ENCODE assay signal across 10 cellular contexts in genomic region chr5:123120197-123120596, GRCh38. TPM values are rescaled to one million over a fixed set of nuclear protein-coding genes. Genes with fewer than 3 reads are reported as not detected.
DNase-seq lines count a peak whose midpoint lies in the region; ATAC-seq and TF ChIP-seq lines count a peak whose summit lies in the region.
"Had no signal": no experiment of that assay in that cellular context is flagged by ENCODE, and none has a peak within 500 bp of the region (broad histone marks: within the 10 kb centered on the region; RNA-seq: fewer than 3 reads in every experiment).

No MANE protein-coding gene starts in this region.

- H2AFZ ChIP-seq in DND-41 (ENCODE audit: low read depth, low read length) = no peak overlapping the region
- H2AFZ ChIP-seq in IMR-90 (replicated peaks; ENCODE audit: low read length, poor library complexity) = no peak overlapping the region

- peak overlapping the region; percentile 81 for H3K4ac ChIP-seq in IMR-90 (ENCODE audit: low read depth, low read length)

- DNase-seq in DND-41 = no peak
- DNase-seq in IMR-90 = no peak
- no peak for DNase-seq in brain microvascular endothelial cell
- peak; percentile 21 for DNase-seq in myocyte (ENCODE audit: low read depth)
- no peak for DNase-seq in GM10248 (ENCODE audit: extremely low spot score)
- DNase-seq in NCI-H526 (lab: John Stamatoyannopoulos, UW) = no peak
- no peak for DNase-seq in stimulated activated CD4-positive, alpha-beta T cell treated with anti-CD3 and anti-CD28 coated beads, Interleukin-2, amount 100 ng/mL, for 24 hours
- DNase-seq: lower lobe of right lung; stimulated activated naive B cell treated with anti-CD40 and anti-IgM and Interleukin-4, amounts not matched to agents 10 μg/mL and 1 μg/mL and 100 μg/mL, for 72 hours had no signal

- TF ChIP-seq RAD21 in IMR-90 (IDR thresholded peaks at IDR 0.05; ENCODE audit: low read length) = peak; percentile 26; the same call in 1 of the 2 replicates

- POLR2A ChIA-PET in IMR-90 (lab: Charles Lee; ENCODE audit: unreplicated experiment) = no interaction called here
- POLR2A ChIA-PET in GM10248 (lab: Yijun Ruan, JAX) = no interaction called here

- no peak for TF ChIP-seq POLR2A in IMR-90 (IDR thresholded peaks at IDR 0.05; ENCODE audit: low read depth, low read length)

- H3K9ac ChIP-seq in DND-41 (ENCODE audit: low read depth, low read length) (no peak overlapping the region), IMR-90 (ENCODE audit: low read depth, low read length) (no peak overlapping the region)

- H3K27ac ChIP-seq in DND-41 (ENCODE audit: low read length) (no peak overlapping the region), IMR-90 (ENCODE audit: insufficient read depth, low read length) (peak overlapping the region; percentile 89; the same call in 1 of the 2 replicates), brain microvascular endothelial cell (no peak overlapping the region)

- peak overlapping the region; percentile 63 for H2BK20ac ChIP-seq in IMR-90 (ENCODE audit: low read depth, low read length)

- H3K9me1 ChIP-seq in IMR-90 (ENCODE audit: insufficient read depth, low read length) = peaks cover 9% of the 10 kb centered on the region

- H2AK5ac ChIP-seq in IMR-90 (ENCODE audit: low read depth, low read length) = peak overlapping the region; percentile 74

- H4K5ac ChIP-seq in IMR-90 (ENCODE audit: low read depth, low read length) = peak overlapping the region; percentile 70

- peak overlapping the region; percentile 81; the same call in 2 of the 3 replicates for H2BK15ac ChIP-seq in IMR-90 (ENCODE audit: low read depth, low read length)

- H3K4me1 ChIP-seq in DND-41 (ENCODE audit: insufficient read depth, low read length) = no peaks in the 10 kb centered on the region
- H3K4me1 ChIP-seq in IMR-90 (ENCODE audit: control insufficient read depth, insufficient read depth, low read length) = peaks cover 15% of the 10 kb centered on the region

- H3K27me3 ChIP-seq in DND-41 (ENCODE audit: insufficient read depth, low read length, poor library complexity) (peaks cover 2% of the 10 kb centered on the region), IMR-90 (ENCODE audit: control insufficient read depth, insufficient read depth, low read length) (no peaks in the 10 kb centered on the region), brain microvascular endothelial cell (replicated peaks) (no peaks in the 10 kb centered on the region)

- peak overlapping the region; percentile 99 for H3K18ac ChIP-seq in IMR-90 (ENCODE audit: low read depth, low read length)

- peak overlapping the region; percentile 92 for H4K91ac ChIP-seq in IMR-90 (ENCODE audit: insufficient read depth, low read depth, low read length)

- peak; percentile 8 for TF ChIP-seq CTCF in DND-41 (IDR thresholded peaks at IDR 0.05; ENCODE audit: borderline replicate concordance, extremely low read depth, low read length, poor library complexity, severe bottlenecking)
- TF ChIP-seq CTCF in IMR-90 (conservative IDR thresholded peaks at IDR 0.05; ENCODE audit: low read depth, low read length) = peak; percentile 18; the same call in 1 of the 2 replicates
- TF ChIP-seq CTCF in brain microvascular endothelial cell (IDR thresholded peaks at IDR 0.05; ENCODE audit: low read depth, low read length, missing control alignments) = peak; percentile 66
- no peak for TF ChIP-seq CTCF in GM10248 (IDR thresholded peaks at IDR 0.05; ENCODE audit: control extremely low read depth, extremely low read depth, low read depth, missing control alignments)

- H3K36me3 ChIP-seq in DND-41 (ENCODE audit: insufficient read depth, low read length) (no peaks in the 10 kb centered on the region), IMR-90 (ENCODE audit: control insufficient read depth, insufficient read depth, low read length) (no peaks in the 10 kb centered on the region), brain microvascular endothelial cell (replicated peaks) (no peaks in the 10 kb centered on the region)
- H3K36me3 ChIP-seq: lower lobe of right lung had no signal

- no CpG with 5 or more reads among the region's 3 CpGs for WGBS in IMR-90 (ENCODE audit: extremely low coverage in 2 of 2, insufficient read length in 1 of 2), 2 experiments

- CTCF ChIA-PET in IMR-90 (lab: Yijun Ruan, JAX) = interaction anchor here (0.7 to 1.2 kb wide), 3 partner anchors 14 to 117 kb away, joined by 3 to 5 read pairs (median 3); no protein-coding TSS in a partner anchor
- CTCF ChIA-PET in GM10248 (lab: Yijun Ruan, JAX) = interaction anchor here (1.2 kb wide), 1 partner anchor 24 kb away, joined by 4 read pairs; no protein-coding TSS in a partner anchor

- intact Hi-C loops in IMR-90 (cut with micrococcal nuclease) = loop anchor here (5.0 kb wide), 1 partner anchor 167 kb away; no protein-coding TSS in a partner anchor

- H4K20me1 ChIP-seq in DND-41 (ENCODE audit: insufficient read depth, low read length) (no peaks in the 10 kb centered on the region), IMR-90 (ENCODE audit: insufficient read depth, low read length) (no peaks in the 10 kb centered on the region)

- H3K4me2 ChIP-seq in DND-41 (ENCODE audit: insufficient read depth, low read length) = no peak overlapping the region
- 0 out of 2 replicates have a peak overlapping the region, but pooled peaks have one; percentile 8 for H3K4me2 ChIP-seq in IMR-90 (ENCODE audit: low read depth, low read length)

- H4K8ac ChIP-seq in IMR-90 (ENCODE audit: low read depth in 2 of 2, low read length in 2 of 2) = peak overlapping the region; percentile 12 to 38; a peak in 3 of 4 replicates

- 0 out of 2 replicates have a peak overlapping the region, but pooled peaks have one; percentile 11 for H3K23ac ChIP-seq in IMR-90 (ENCODE audit: low read depth, low read length)

- peak overlapping the region; percentile 91 for H2BK120ac ChIP-seq in IMR-90 (ENCODE audit: low read depth, low read length)

- peak overlapping the region; percentile 46; the same call in 1 of the 2 replicates for H3K56ac ChIP-seq in IMR-90 (ENCODE audit: extremely low read depth, insufficient read depth, low read length)

- no TSS peak for BruUV-seq in IMR-90 (replicated peaks; lab: Mats Ljungman, UMichigan)

- H2BK5ac ChIP-seq in IMR-90 (ENCODE audit: low read depth, low read length, poor library complexity, severe bottlenecking) = peak overlapping the region; percentile 80

- dilution Hi-C loops in IMR-90 (cut with HindIII; ENCODE audit: low sequenced_read_pairs, unreplicated experiment) = no loop called here

- in situ Hi-C loops in IMR-90 (cut with MboI; ENCODE audit: low sequenced_read_pairs) = no loop called here
- in situ Hi-C loops in brain microvascular endothelial cell (cut with HindIII; ENCODE audit: low pct_ligation_motif_present, low sequenced_read_pairs) = no loop called here

- no peaks in the 10 kb centered on the region for H3K79me2 ChIP-seq in DND-41 (ENCODE audit: insufficient read depth, low read length)

- H3K79me1 ChIP-seq in IMR-90 (ENCODE audit: low read depth in 1 of 2, low read length in 2 of 2) = no peaks in the 10 kb centered on the region

- no peak overlapping the region for H2AK9ac ChIP-seq in IMR-90 (replicated peaks; ENCODE audit: low read depth, low read length, poor library complexity)

- no peak overlapping the region for H3K4me3 ChIP-seq in DND-41 (ENCODE audit: low read depth in 1 of 2, low read length in 2 of 2)
- H3K4me3 ChIP-seq in IMR-90 (ENCODE audit: insufficient read depth, low read depth, low read length) = no peak overlapping the region
- no peak overlapping the region for H3K4me3 ChIP-seq in brain microvascular endothelial cell (ENCODE audit: low read depth, low read length)
- H3K4me3 ChIP-seq: lower lobe of right lung had no signal

- peak overlapping the region; percentile 14 for H3K14ac ChIP-seq in IMR-90 (replicated peaks; ENCODE audit: low read depth, low read length)

- ATAC-seq in DND-41 (ENCODE audit: insufficient read depth, low read depth) (no peak), IMR-90 (ENCODE audit: low read depth) (no peak), HG03025 (IDR thresholded peaks at IDR 0.05; ENCODE audit: low FRiP score, unreplicated experiment) (no peak)
- ATAC-seq: stimulated activated naive B cell treated with anti-CD40 and anti-IgM and Interleukin-4, amounts not matched to agents 10 μg/mL and 1 μg/mL and 100 μg/mL, for 72 hours had no signal

- no peaks in the 10 kb centered on the region for H3K9me3 ChIP-seq in DND-41 (ENCODE audit: insufficient read depth, low read length, severe bottlenecking)
- no peaks in the 10 kb centered on the region for H3K9me3 ChIP-seq in IMR-90 (ENCODE audit: control insufficient read depth, insufficient read depth, low read length)
- H3K9me3 ChIP-seq: lower lobe of right lung had no signal

TF ChIP-seq in IMR-90, 13 proteins besides CTCF, POLR2A, EP300 and RAD21 (continues in another document):
- no peak for TF ChIP-seq NFE2L2 (IDR thresholded peaks at IDR 0.05; ENCODE audit: low read depth, low read length)
- no peak for TF ChIP-seq MAFK (IDR thresholded peaks at IDR 0.05; ENCODE audit: low read depth, low read length)
- no peak for TF ChIP-seq MAZ (IDR thresholded peaks at IDR 0.05; ENCODE audit: borderline replicate concordance, low read depth, low read length)
- TF ChIP-seq FOS (IDR thresholded peaks at IDR 0.05; ENCODE audit: low read depth, low read length) = no peak
- TF ChIP-seq CEBPB (IDR thresholded peaks at IDR 0.05; ENCODE audit: low read depth, low read length) = no peak
- no peak for TF ChIP-seq ELK1 (IDR thresholded peaks at IDR 0.05; ENCODE audit: borderline replicate concordance, low read depth, low read length)
- no peak for TF ChIP-seq RCOR1 (IDR thresholded peaks at IDR 0.05; ENCODE audit: insufficient replicate concordance, low read length)
- no peak for TF ChIP-seq RFX5 (IDR thresholded peaks at IDR 0.05; ENCODE audit: low read depth, low read length)

RNA-seq across cellular contexts. Expression of gene PRDM6, which starts 31.2 kb away (rescaled TPM):
- 0.18 and 0.28 TPM in 2 replicates for total RNA-seq in IMR-90 (2012; rRNA removed)
- polyA plus RNA-seq in IMR-90 (2012; rRNA removed) = 1.0 and 1.1 TPM in 2 replicates
- polyA plus RNA-seq in IMR-90 (2012; cell fraction: cytosol; rRNA removed) = 0.45 and 0.59 TPM in 2 replicates
- 1.7 and 2.1 TPM in 2 replicates for polyA plus RNA-seq in IMR-90 (2012; cell fraction: nucleus; rRNA removed; ENCODE audit: low replicate concordance)
- 0.16 TPM in 2 replicates for total RNA-seq in myocyte
- polyA plus RNA-seq in myocyte (2012) = 0.43 TPM
